ENCODE assay signal across 11 cellular contexts in genomic region chr13:111658150-111659100, GRCh38.
DNase-seq lines count a peak whose midpoint lies in the region; ATAC-seq and TF ChIP-seq lines count a peak whose summit lies in the region.
"Had no signal": no experiment of that assay in that cellular context is flagged by ENCODE, and none has a peak within 500 bp of the region (broad histone marks: within the 10 kb centered on the region; RNA-seq: fewer than 3 reads in every experiment).

No MANE protein-coding gene starts in this region.

- H3K9me3 ChIP-seq in heart left ventricle: no peaks in the 10 kb centered on the region
- H3K9me3 ChIP-seq: uterus had no signal

- TF ChIP-seq CTCF in heart left ventricle (IDR thresholded peaks at IDR 0.05): no peak

- 33 to 47% (median 36%) methylated on average over 16 of the region's 16 CpGs for WGBS in heart left ventricle, 4 donors

- ATAC-seq in Right ventricle myocardium superior (ENCODE audit: poor library complexity) (peak; percentile 56), heart left ventricle (no peak)

- TF ChIP-seq POLR2A in heart left ventricle (IDR thresholded peaks at IDR 0.05): no peak

- no peak overlapping the region for H3K27ac ChIP-seq in heart left ventricle
- H3K27ac ChIP-seq: uterus had no signal

- DNase-seq in Right ventricle myocardium superior (no peak), heart left ventricle (no peak), SK-MEL-5 (ENCODE audit: low read depth, low spot score) (peak; percentile 51), kidney tubule cell (ENCODE audit: low spot score) (peak; percentile 7), KBM-7 (no peak), NOMO-1 (lab: John Stamatoyannopoulos, UW; ENCODE audit: unreplicated experiment in 2 of 2) (no peak), GDM1 (lab: John Stamatoyannopoulos, UW) (no peak), activated gamma-delta T cell treated with Interleukin-2 at 50 U/mL for 16 hours (no peak)
- DNase-seq: GOT3, T-helper 9 cell, uterus had no signal

- H3K4me1 ChIP-seq in heart left ventricle: peaks cover 0 to 8% (median 0%) of the 10 kb centered on the region in 12 donors
- H3K4me1 ChIP-seq: uterus had no signal

- H3K36me3 ChIP-seq in heart left ventricle: no peaks in the 10 kb centered on the region
- H3K36me3 ChIP-seq: uterus had no signal

- no peak overlapping the region for H3K4me3 ChIP-seq in heart left ventricle
- H3K4me3 ChIP-seq: uterus had no signal

- intact Hi-C loops in Right ventricle myocardium superior (cut with DNase I) (no loop called here), heart left ventricle (cut with DNase I) (no loop called here)

- in situ Hi-C loops in SK-MEL-5 (cut with HindIII; ENCODE audit: low pct_unique_long_range_greater_than_20kb, low sequenced_read_pairs) (no loop called here), KBM-7 (cut with MboI; ENCODE audit: low pct_unique_long_range_greater_than_20kb, low sequenced_read_pairs) (no loop called here)

- peaks cover 0 to 48% (median 3%) of the 10 kb centered on the region in 9 donors for H3K27me3 ChIP-seq in heart left ventricle
- H3K27me3 ChIP-seq: uterus had no signal

Comparison
In these comparisons a context has a peak if more than half of its experiments do, and no peak if none do; other contexts are left out.
1. DNase-seq: peak in SK-MEL-5 (single experiment) and kidney tubule cell (single experiment); none in Right ventricle myocardium superior (single experiment), heart left ventricle (0 of 5), KBM-7 (single experiment), NOMO-1 (0 of 2), GDM1 (single experiment) and activated gamma-delta T cell treated with Interleukin-2 at 50 U/mL for 16 hours (single experiment).